8 cellular contexts compared by ENCODE assay signal in the genomic region with DNA sequence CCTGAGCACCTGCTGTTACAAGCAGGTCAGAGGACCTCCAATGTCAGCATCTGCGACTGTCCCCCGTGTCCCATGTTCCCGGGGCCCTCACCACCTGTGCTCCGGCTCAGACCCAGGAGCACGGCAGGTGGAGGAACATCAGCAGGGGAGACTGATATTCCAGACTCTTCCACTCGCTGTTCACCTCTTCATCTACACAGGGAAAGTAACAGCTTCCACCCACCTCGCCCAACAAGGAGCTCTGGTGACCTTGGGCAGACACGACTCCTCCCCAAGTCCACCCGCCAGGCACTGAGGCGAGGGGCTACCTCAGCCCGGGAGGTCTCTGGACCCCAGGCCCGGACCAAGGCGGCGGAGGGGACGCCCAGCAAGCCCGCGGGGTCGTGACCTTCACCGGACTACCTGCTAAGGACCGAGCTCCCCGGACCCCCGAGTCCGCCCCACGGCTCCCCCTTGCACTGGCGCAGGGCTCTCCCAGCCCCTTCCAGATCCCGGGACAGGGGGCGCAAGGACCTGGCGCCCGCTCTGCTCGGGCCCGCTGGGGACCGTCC.
A peak's percentile ranks its signal among the peaks of the same experiment; 100 is the strongest.
DNase-seq lines count a peak whose midpoint lies in the region; ATAC-seq and TF ChIP-seq lines count a peak whose summit lies in the region.
"Not testable (repeated sequence)": the region's sequence is repeated elsewhere in the genome, so short reads cannot be mapped to it uniquely, and the experiment has no call there.

No MANE protein-coding gene starts in this region.

- H3K27me3 ChIP-seq in CD4-positive, CD25-positive, alpha-beta regulatory T cell (ENCODE audit: control insufficient read depth, insufficient read depth, low read length); SK-N-SH (ENCODE audit: insufficient read depth); mucosa of stomach (ENCODE audit: control insufficient read depth, insufficient read depth, low read length): not testable (repeated sequence)

- 30% methylated on average over 4 of the region's 32 CpGs for WGBS in SK-N-SH (ENCODE audit: low lambda C conversion rate)

- not testable (repeated sequence) for H4K20me1 ChIP-seq in SK-N-SH (ENCODE audit: insufficient read depth)

- H2AFZ ChIP-seq in SK-N-SH (ENCODE audit: low read depth): peak overlapping the region; percentile 96; the same call in 1 of the 2 replicates

- H3K79me2 ChIP-seq in SK-N-SH (ENCODE audit: insufficient read depth): not testable (repeated sequence)

- ATAC-seq in CD4-positive, CD25-positive, alpha-beta regulatory T cell (ENCODE audit: low read depth in 2 of 2): peak in 1 of 2 donors; percentile 8
- peak; percentile 10 for ATAC-seq in GM21390 (IDR thresholded peaks at IDR 0.05; ENCODE audit: unreplicated experiment)
- peak; percentile 1 for ATAC-seq in HG03159 (IDR thresholded peaks at IDR 0.05; ENCODE audit: unreplicated experiment)
- peak; percentile 34 for ATAC-seq in Right ventricle myocardium superior (ENCODE audit: poor library complexity)
- ATAC-seq in stimulated activated effector memory CD8-positive, alpha-beta T cell treated with anti-CD3 and anti-CD28 coated beads, Interleukin-12 subunit alpha, Interleukin-12 subunit beta, amount 100 ng/mL, for 72 hours: peak; percentile 17

- intact Hi-C loops in Right ventricle myocardium superior (cut with DNase I): not testable (repeated sequence)

- not testable (repeated sequence) for TF ChIP-seq CTCF in SK-N-SH (IDR thresholded peaks at IDR 0.05); brain (conservative IDR thresholded peaks at IDR 0.05)

- H3K4me2 ChIP-seq in SK-N-SH: peak overlapping the region; percentile 71

- not testable (repeated sequence) for H3K4me1 Mint-ChIP-seq in CD4-positive, CD25-positive, alpha-beta regulatory T cell
- H3K4me1 Mint-ChIP-seq in brain: peaks cover 18% of the 10 kb centered on the region
- peaks cover 11% of the 10 kb centered on the region for H3K4me1 Mint-ChIP-seq in stimulated activated effector memory CD8-positive, alpha-beta T cell treated with anti-CD3 and anti-CD28 coated beads, Interleukin-12 subunit alpha, Interleukin-12 subunit beta, amount 100 ng/mL, for 72 hours

- not testable (repeated sequence) for H3K4me3 ChIP-seq in CD4-positive, CD25-positive, alpha-beta regulatory T cell (ENCODE audit: low read depth, low read length); mucosa of stomach (ENCODE audit: low read length)
- H3K4me3 ChIP-seq in SK-N-SH (ENCODE audit: low read depth in 2 of 2, low read length in 1 of 2): peak overlapping the region; percentile 55 to 79

- not testable (repeated sequence) for H3K9me3 Mint-ChIP-seq in CD4-positive, CD25-positive, alpha-beta regulatory T cell; brain; stimulated activated effector memory CD8-positive, alpha-beta T cell treated with anti-CD3 and anti-CD28 coated beads, Interleukin-12 subunit alpha, Interleukin-12 subunit beta, amount 100 ng/mL, for 72 hours

- not testable (repeated sequence) for H3K9me2 ChIP-seq in SK-N-SH

- H3K4me3 Mint-ChIP-seq in CD4-positive, CD25-positive, alpha-beta regulatory T cell: peak overlapping the region in 2 of 4 donors; percentile 66 to 68
- peak overlapping the region; percentile 75 to 85 (median 84) for H3K4me3 Mint-ChIP-seq in brain
- peak overlapping the region; percentile 71 for H3K4me3 Mint-ChIP-seq in stimulated activated effector memory CD8-positive, alpha-beta T cell treated with anti-CD3 and anti-CD28 coated beads, Interleukin-12 subunit alpha, Interleukin-12 subunit beta, amount 100 ng/mL, for 72 hours

- peak overlapping the region in 2 of 3 donors; percentile 20 to 77 for H3K27ac Mint-ChIP-seq in CD4-positive, CD25-positive, alpha-beta regulatory T cell
- H3K27ac Mint-ChIP-seq in brain: peak overlapping the region in 1 of 5 experiments; percentile 85
- not testable (repeated sequence) for H3K27ac Mint-ChIP-seq in stimulated activated effector memory CD8-positive, alpha-beta T cell treated with anti-CD3 and anti-CD28 coated beads, Interleukin-12 subunit alpha, Interleukin-12 subunit beta, amount 100 ng/mL, for 72 hours

- POLR2A ChIA-PET in SK-N-SH (lab: Yijun Ruan, JAX): interaction anchor here (0.6 to 1.4 kb wide), 6 partner anchors 40 to 1171 kb away, joined by 3 to 8 read pairs (median 4); no protein-coding TSS in a partner anchor

- not testable (repeated sequence) for H3K4me1 ChIP-seq in CD4-positive, CD25-positive, alpha-beta regulatory T cell (ENCODE audit: control insufficient read depth, insufficient read depth, low read length, poor library complexity, severe bottlenecking); SK-N-SH (ENCODE audit: control insufficient read depth in 1 of 2, insufficient read depth in 2 of 2, low read depth in 1 of 2, low read length in 1 of 2); mucosa of stomach (ENCODE audit: control insufficient read depth, insufficient read depth, low read length)

- TF ChIP-seq EP300 in SK-N-SH (IDR thresholded peaks at IDR 0.05; ENCODE audit: borderline replicate concordance in 1 of 2, low read depth in 1 of 2, low read length in 1 of 2): not testable (repeated sequence)

- H3K27ac ChIP-seq in CD4-positive, CD25-positive, alpha-beta regulatory T cell (ENCODE audit: insufficient read depth, low read length, poor library complexity, severe bottlenecking): not testable (repeated sequence)
- H3K27ac ChIP-seq in SK-N-SH (ENCODE audit: low read depth in 2 of 2, low read length in 1 of 2): peak overlapping the region in 1 of 2 experiments; percentile 47; a peak in 1 of 4 replicates

- H3K27me3 Mint-ChIP-seq in CD4-positive, CD25-positive, alpha-beta regulatory T cell; brain: not testable (repeated sequence)

- CTCF ChIA-PET in SK-N-SH (lab: Yijun Ruan, JAX): interaction anchor here (0.7 to 2.1 kb wide), 8 partner anchors 10 to 213 kb away, joined by 3 to 7 read pairs (median 4); no protein-coding TSS in a partner anchor

- DNase-seq in CD4-positive, CD25-positive, alpha-beta regulatory T cell: peak in 1 of 3 donors; percentile 4
- DNase-seq in SK-N-SH; Right ventricle myocardium superior; stimulated activated effector memory CD8-positive, alpha-beta T cell treated with anti-CD3 and anti-CD28 coated beads, Interleukin-12 subunit alpha, Interleukin-12 subunit beta, amount 100 ng/mL, for 72 hours (ENCODE audit: low spot score in 2 of 2): not testable (repeated sequence)

- not testable (repeated sequence) for H3K36me3 Mint-ChIP-seq in CD4-positive, CD25-positive, alpha-beta regulatory T cell; stimulated activated effector memory CD8-positive, alpha-beta T cell treated with anti-CD3 and anti-CD28 coated beads, Interleukin-12 subunit alpha, Interleukin-12 subunit beta, amount 100 ng/mL, for 72 hours
- H3K36me3 Mint-ChIP-seq in brain: peaks cover 37% of the 10 kb centered on the region

- TF ChIP-seq RAD21 in SK-N-SH (IDR thresholded peaks at IDR 0.05; ENCODE audit: low read length): not testable (repeated sequence)

- H3K36me3 ChIP-seq in CD4-positive, CD25-positive, alpha-beta regulatory T cell (ENCODE audit: control insufficient read depth, insufficient read depth, low read length); SK-N-SH (replicated peaks in 1 of 2; ENCODE audit: control insufficient read depth in 1 of 2, insufficient read depth in 2 of 2, low read length in 1 of 2); mucosa of stomach (ENCODE audit: control insufficient read depth, insufficient read depth, low read length): not testable (repeated sequence)

- not testable (repeated sequence) for H3K9me3 ChIP-seq in CD4-positive, CD25-positive, alpha-beta regulatory T cell (ENCODE audit: control insufficient read depth in 2 of 2, low read length in 2 of 2); SK-N-SH; mucosa of stomach (ENCODE audit: control insufficient read depth, low read length)

- not testable (repeated sequence) for H3F3A ChIP-seq in SK-N-SH (replicated peaks; ENCODE audit: insufficient read depth)

- peak overlapping the region; percentile 51; the same call in 1 of the 2 replicates for H3K9ac ChIP-seq in SK-N-SH
- H3K9ac ChIP-seq in mucosa of stomach (ENCODE audit: low read length): peak overlapping the region; percentile 34
